ENCODE assay signal across 8 cellular contexts in genomic region chr3:16374047-16375019, GRCh38.
A peak's percentile ranks its signal among the peaks of the same experiment; 100 is the strongest.
DNase-seq lines count a peak whose midpoint lies in the region; ATAC-seq and TF ChIP-seq lines count a peak whose summit lies in the region.

No MANE protein-coding gene starts in this region.

- H3K27me3 Mint-ChIP-seq in activated CD4-positive, alpha-beta T cell treated with anti-CD3 and anti-CD28 coated beads for 36 hours = no peaks in the 10 kb centered on the region
- H3K27me3 Mint-ChIP-seq in effector memory CD8-positive, alpha-beta T cell = no peaks in the 10 kb centered on the region

- H4K20me1 ChIP-seq in hepatocyte (ENCODE audit: insufficient read depth, poor library complexity, severe bottlenecking) = no peaks in the 10 kb centered on the region

- H3K4me1 Mint-ChIP-seq in activated CD4-positive, alpha-beta T cell treated with anti-CD3 and anti-CD28 coated beads for 36 hours = peaks cover 99% of the 10 kb centered on the region
- H3K4me1 Mint-ChIP-seq in effector memory CD8-positive, alpha-beta T cell (ENCODE audit: low read depth in 2 of 2) = peaks cover 37 to 72% of the 10 kb centered on the region in 2 donors

- 93% methylated on average over 18 of the region's 18 CpGs for WGBS in hepatocyte (ENCODE audit: low lambda C conversion rate, missing lambda C conversion rate)

- peak; percentile 55 for DNase-seq in activated CD4-positive, alpha-beta T cell treated with anti-CD3 and anti-CD28 coated beads for 36 hours
- no peak for DNase-seq in activated CD4-positive, alpha-beta T cell treated with anti-CD3 and anti-CD28 coated beads, Interleukin-2, amount 50 U/mL, for 4 hours
- no peak for DNase-seq in effector memory CD8-positive, alpha-beta T cell
- peak; percentile 61 for DNase-seq in stimulated activated naive CD8-positive, alpha-beta T cell treated with anti-CD3 and anti-CD28 coated beads, Interleukin-15, Interleukin-2, amounts not matched to agents 100 U/mL and 50 U/mL, for 24 hours
- no peak for DNase-seq in SW 1271 (lab: John Stamatoyannopoulos, UW)
- no peak for DNase-seq in T1000 (lab: John Stamatoyannopoulos, UW)
- DNase-seq in hepatocyte (ENCODE audit: low spot score) = no peak

- peaks cover 84% of the 10 kb centered on the region for H3K36me3 Mint-ChIP-seq in activated CD4-positive, alpha-beta T cell treated with anti-CD3 and anti-CD28 coated beads for 36 hours (ENCODE audit: low read depth)
- H3K36me3 Mint-ChIP-seq in effector memory CD8-positive, alpha-beta T cell (ENCODE audit: insufficient read depth) = peaks cover 35% of the 10 kb centered on the region

- peaks cover 8% of the 10 kb centered on the region for H3K9me3 Mint-ChIP-seq in activated CD4-positive, alpha-beta T cell treated with anti-CD3 and anti-CD28 coated beads for 36 hours (ENCODE audit: low read depth)
- H3K9me3 Mint-ChIP-seq in effector memory CD8-positive, alpha-beta T cell = no peaks in the 10 kb centered on the region

- H3K79me2 ChIP-seq in hepatocyte = no peaks in the 10 kb centered on the region

- H3K27ac ChIP-seq in hepatocyte = no peak overlapping the region

- peak; percentile 20 for ATAC-seq in activated CD4-positive, alpha-beta T cell treated with anti-CD3 and anti-CD28 coated beads for 36 hours
- peak; percentile 42 for ATAC-seq in HG03432 (IDR thresholded peaks at IDR 0.05; ENCODE audit: unreplicated experiment)
- no peak for ATAC-seq in effector memory CD8-positive, alpha-beta T cell (replicated peaks)
- peak; percentile 11 for ATAC-seq in stimulated activated naive CD8-positive, alpha-beta T cell treated with anti-CD3 and anti-CD28 coated beads, Interleukin-15, Interleukin-2, amounts not matched to agents 100 U/mL and 50 U/mL, for 24 hours

- POLR2A ChIA-PET in activated CD4-positive, alpha-beta T cell treated with anti-CD3 and anti-CD28 coated beads for 36 hours (lab: Charles Lee) = no interaction called here

- no peak for TF ChIP-seq CTCF in hepatocyte (IDR thresholded peaks at IDR 0.05; ENCODE audit: poor library complexity)

- H3K36me3 ChIP-seq in hepatocyte (replicated peaks; ENCODE audit: insufficient read depth, low read depth) = no peaks in the 10 kb centered on the region

- no peaks in the 10 kb centered on the region for H3K27me3 ChIP-seq in hepatocyte

- H3K9me2 ChIP-seq in hepatocyte (replicated peaks; ENCODE audit: insufficient read depth) = no peaks in the 10 kb centered on the region

- H3K9me3 ChIP-seq in hepatocyte (ENCODE audit: low read depth) = no peaks in the 10 kb centered on the region

- H2AFZ ChIP-seq in hepatocyte = no peak overlapping the region

- CTCF ChIA-PET in activated CD4-positive, alpha-beta T cell treated with anti-CD3 and anti-CD28 coated beads for 36 hours (lab: Charles Lee) = no interaction called here

- H3K4me1 ChIP-seq in hepatocyte (ENCODE audit: insufficient read depth) = peaks cover 10% of the 10 kb centered on the region

- intact Hi-C loops in activated CD4-positive, alpha-beta T cell treated with anti-CD3 and anti-CD28 coated beads for 36 hours (cut with DNase I, micrococcal nuclease) = loop anchor here (5.0 kb wide), 4 partner anchors 77 to 577 kb away; partner anchors contain the start of genes ANKRD28 (in 1 of the 2) and RFTN1 (in 1 of the 2)

- H3K4me3 Mint-ChIP-seq in activated CD4-positive, alpha-beta T cell treated with anti-CD3 and anti-CD28 coated beads for 36 hours = peak overlapping the region; percentile 53
- H3K4me3 Mint-ChIP-seq in effector memory CD8-positive, alpha-beta T cell = no peak overlapping the region

- H3K4me2 ChIP-seq in hepatocyte = no peak overlapping the region

- H3K27ac Mint-ChIP-seq in activated CD4-positive, alpha-beta T cell treated with anti-CD3 and anti-CD28 coated beads for 36 hours = peak overlapping the region; percentile 87
- H3K27ac Mint-ChIP-seq in effector memory CD8-positive, alpha-beta T cell = peak overlapping the region; percentile 11 to 89

- no peak overlapping the region for H3K4me3 ChIP-seq in hepatocyte

Comparison
In these comparisons a context has a peak if more than half of its experiments do, and no peak if none do; other contexts are left out.
1. DNase-seq: peak in activated CD4-positive, alpha-beta T cell treated with anti-CD3 and anti-CD28 coated beads for 36 hours (single experiment) and stimulated activated naive CD8-positive, alpha-beta T cell treated with anti-CD3 and anti-CD28 coated beads, Interleukin-15, Interleukin-2, amounts not matched to agents 100 U/mL and 50 U/mL, for 24 hours (single experiment); none in activated CD4-positive, alpha-beta T cell treated with anti-CD3 and anti-CD28 coated beads, Interleukin-2, amount 50 U/mL, for 4 hours (0 of 2), effector memory CD8-positive, alpha-beta T cell (0 of 3), SW 1271 (0 of 2), T1000 (single experiment) and hepatocyte (single experiment).